27 cellular contexts compared by ENCODE assay signal in the genomic region with DNA sequence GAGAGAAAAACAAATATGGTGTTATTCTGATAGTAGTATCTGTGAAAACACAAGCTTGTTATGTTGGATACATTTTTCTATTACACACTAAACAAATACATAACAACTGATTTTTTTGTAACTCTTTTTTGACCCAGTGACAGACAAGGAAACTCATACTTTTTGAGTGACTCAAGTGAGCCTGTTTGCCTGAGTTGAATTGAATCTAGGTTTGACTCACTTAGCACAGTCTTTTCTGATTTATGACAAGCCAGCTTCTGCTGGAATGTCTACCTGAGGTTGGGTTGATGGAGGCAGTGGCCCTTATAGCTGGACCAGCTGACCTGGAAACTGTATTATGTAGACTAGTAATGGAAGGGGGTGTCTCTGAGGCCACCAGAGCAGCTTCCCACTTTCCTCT. TPM values are rescaled to one million over a fixed set of nuclear protein-coding genes. Genes with fewer than 3 reads are reported as not detected.
DNase-seq lines count a peak whose midpoint lies in the region; ATAC-seq and TF ChIP-seq lines count a peak whose summit lies in the region.
"Had no signal": no experiment of that assay in that cellular context is flagged by ENCODE, and none has a peak within 500 bp of the region (broad histone marks: within the 10 kb centered on the region; RNA-seq: fewer than 3 reads in every experiment).

No MANE protein-coding gene starts in this region.

- peak overlapping the region; percentile 67 for H3K27ac ChIP-seq in epithelial cell of prostate
- H3K27ac ChIP-seq: BLaER1 treated with 17β-estradiol and CSF1 and Interleukin-3, amounts not matched to agents 10 nM and 100 nM; dorsolateral prefrontal cortex; hepatocyte; right atrium auricular region; vagina had no signal

- peaks cover 4% of the 10 kb centered on the region for H3K4me1 Mint-ChIP-seq in glutamatergic neuron (ENCODE audit: low read depth, unreplicated experiment)
- H3K4me1 Mint-ChIP-seq: central memory CD8-positive, alpha-beta T cell had no signal

- H3K27ac Mint-ChIP-seq in glutamatergic neuron (ENCODE audit: unreplicated experiment): no peak overlapping the region
- H3K27ac Mint-ChIP-seq: activated CD4-positive, alpha-beta memory T cell treated with anti-CD3 and anti-CD28 coated beads for 36 hours had no signal

- no peak for ATAC-seq in GM19467 (IDR thresholded peaks at IDR 0.05; ENCODE audit: unreplicated experiment)

- H3K36me3 Mint-ChIP-seq in glutamatergic neuron (ENCODE audit: unreplicated experiment): no peaks in the 10 kb centered on the region
- H3K36me3 Mint-ChIP-seq: activated CD4-positive, alpha-beta memory T cell treated with anti-CD3 and anti-CD28 coated beads for 36 hours had no signal

- TF ChIP-seq CTCF in glutamatergic neuron (IDR thresholded peaks at IDR 0.05; ENCODE audit: partially characterized antibody, unreplicated experiment): no peak

- DNase-seq in ELR (ENCODE audit: low read depth) (peak; percentile 61), RKO (ENCODE audit: low spot score) (peak; percentile 60), epithelial cell of prostate (ENCODE audit: low read depth, low spot score) (peak; percentile 80), kidney tubule cell (ENCODE audit: low spot score) (peak; percentile 90), NCI-H1694 treated with DMSO at 0.1 percent for 48 hours (lab: John Stamatoyannopoulos, UW) (no peak), glutamatergic neuron (no peak)
- DNase-seq in stimulated activated CD4-positive, alpha-beta T cell treated with anti-CD3 and anti-CD28 coated beads, Interleukin-1b, Interleukin-23, amount 100 ng/mL, for 48 hours: no peak
- DNase-seq: activated CD4-positive, alpha-beta memory T cell treated with anti-CD3 and anti-CD28 coated beads for 36 hours; activated CD4-positive, CD25-positive, alpha-beta regulatory T cell; amniotic stem cell; dorsolateral prefrontal cortex; Karpas-422; NCI-H1105; NCI-H2081 treated with DMSO at 0.1 percent for 48 hours; NCI-H510A; NK-92 treated with Interleukin-12 subunit alpha and Interleukin-12 subunit beta, amount 100 ng/mL, for 24 hours; stimulated activated CD8-positive, alpha-beta memory T cell treated with anti-CD3 and anti-CD28 coated beads, Interleukin-4, amount 100 ng/mL, for 48 hours; T-helper 9 cell had no signal

- no peaks in the 10 kb centered on the region for H3K9me3 Mint-ChIP-seq in glutamatergic neuron (ENCODE audit: unreplicated experiment)
- H3K9me3 Mint-ChIP-seq: activated CD4-positive, alpha-beta memory T cell treated with anti-CD3 and anti-CD28 coated beads for 36 hours; central memory CD8-positive, alpha-beta T cell had no signal

- no peak overlapping the region for H3K4me3 Mint-ChIP-seq in glutamatergic neuron (ENCODE audit: unreplicated experiment)
- H3K4me3 Mint-ChIP-seq: activated CD4-positive, alpha-beta memory T cell treated with anti-CD3 and anti-CD28 coated beads for 36 hours; central memory CD8-positive, alpha-beta T cell had no signal

- no peaks in the 10 kb centered on the region for H3K27me3 Mint-ChIP-seq in glutamatergic neuron (ENCODE audit: unreplicated experiment)

RNA-seq across cellular contexts. Expression of a gene that starts 4.3 kb away (rescaled TPM):
- not detected for total RNA-seq in glutamatergic neuron (ENCODE audit: unreplicated experiment)
- total RNA-seq: activated CD4-positive, alpha-beta memory T cell treated with anti-CD3 and anti-CD28 coated beads for 36 hours; G401; H4; osteoblast; right atrium auricular region had no signal

Comparison
In these comparisons a context has a peak if more than half of its experiments do, and no peak if none do; other contexts are left out.
1. DNase-seq: peak in ELR (single experiment), RKO (single experiment), epithelial cell of prostate (single experiment) and kidney tubule cell (single experiment); none in NCI-H1694 treated with DMSO at 0.1 percent for 48 hours (single experiment), stimulated activated CD4-positive, alpha-beta T cell treated with anti-CD3 and anti-CD28 coated beads, Interleukin-1b, Interleukin-23, amount 100 ng/mL, for 48 hours (single experiment) and glutamatergic neuron (single experiment).